In the genomic region with DNA sequence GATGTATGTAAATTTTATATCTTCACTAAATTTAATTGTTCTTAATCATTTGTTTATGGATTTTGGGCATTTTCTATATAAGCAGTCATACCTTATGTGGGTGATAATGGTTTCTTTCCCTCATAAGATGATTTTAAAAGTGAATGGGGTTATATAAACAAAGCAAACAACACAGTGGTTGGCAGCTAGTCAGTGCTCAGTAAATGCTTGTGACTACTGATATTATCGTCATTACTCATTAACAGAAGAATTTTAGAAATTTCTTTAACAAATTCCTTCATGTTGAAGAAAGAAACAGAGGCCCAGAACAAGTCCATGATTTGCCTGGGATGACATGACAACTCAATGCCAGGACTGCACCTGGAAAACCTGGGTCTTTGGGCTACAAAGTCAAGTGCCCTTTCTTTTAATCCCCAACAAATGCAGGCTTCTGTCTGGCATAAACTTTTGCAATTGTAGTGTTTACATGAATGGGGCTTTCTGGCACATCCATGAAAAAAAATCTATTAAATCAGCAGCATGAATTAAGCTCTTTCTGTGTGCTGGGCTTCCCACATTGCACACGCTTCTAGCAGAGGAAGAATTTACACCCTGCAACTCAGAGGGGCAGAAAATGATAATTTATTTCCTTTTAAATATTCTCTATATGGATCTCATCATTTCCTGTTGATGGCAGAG, we compare ENCODE assay signal across 8 cellular contexts.
A peak's percentile ranks its signal among the peaks of the same experiment; 100 is the strongest.
DNase-seq lines count a peak whose midpoint lies in the region; ATAC-seq and TF ChIP-seq lines count a peak whose summit lies in the region.
"Not testable (repeated sequence)": the region's sequence is repeated elsewhere in the genome, so short reads cannot be mapped to it uniquely, and the experiment has no call there.

No MANE protein-coding gene starts in this region.

- ATAC-seq in Panc1 (peak; percentile 78), foreskin keratinocyte (peak; percentile 49)

- not testable (repeated sequence) for H3K36me3 ChIP-seq in Panc1 (ENCODE audit: control insufficient read depth, insufficient read depth, low read length); thyroid gland

- in situ Hi-C loops in Panc1 (cut with HindIII; ENCODE audit: low pct_unique_long_range_greater_than_20kb, low sequenced_read_pairs); astrocyte of the cerebellum (cut with HindIII; ENCODE audit: low sequenced_read_pairs): not testable (repeated sequence)

- not testable (repeated sequence) for TF ChIP-seq CTCF in Panc1 (IDR thresholded peaks at IDR 0.05); astrocyte of the cerebellum (IDR thresholded peaks at IDR 0.05; ENCODE audit: low read depth, low read length, missing control alignments); epithelial cell of esophagus (IDR thresholded peaks at IDR 0.05; ENCODE audit: insufficient read depth, low read depth, low read length, missing control alignments); foreskin keratinocyte (conservative IDR thresholded peaks at IDR 0.05); thyroid gland (IDR thresholded peaks at IDR 0.05)

- 14 to 23% methylated on average over 1 of the region's 2 CpGs for WGBS in thyroid gland, 2 donors

- POLR2A ChIA-PET in Panc1 (lab: Charles Lee): not testable (repeated sequence)

- intact Hi-C loops in Panc1 (cut with micrococcal nuclease; ENCODE audit: unreplicated experiment); thyroid gland (cut with DNase I): not testable (repeated sequence)

- not testable (repeated sequence) for H3K4me3 ChIP-seq in Panc1 (ENCODE audit: low read depth in 2 of 2, low read length in 2 of 2); astrocyte of the cerebellum (ENCODE audit: low read depth, low read length); epithelial cell of esophagus (ENCODE audit: low read length); thyroid gland (replicated peaks in 1 of 3)

- DNase-seq in EH (ENCODE audit: low read depth): peak; percentile 91
- peak; percentile 39 for DNase-seq in HS-27A (ENCODE audit: low read depth)
- DNase-seq in Panc1 (ENCODE audit: low read depth, low spot score): not testable (repeated sequence)
- peak; percentile 57 for DNase-seq in astrocyte of the cerebellum (ENCODE audit: low read depth)
- DNase-seq in epithelial cell of esophagus (ENCODE audit: low read depth): peak; percentile 62
- DNase-seq in foreskin keratinocyte: peak; percentile 69 to 85
- DNase-seq in myocyte (ENCODE audit: low read depth): peak; percentile 6
- DNase-seq in thyroid gland: peak; percentile 35

- BruUV-seq in Panc1 (replicated peaks; lab: Mats Ljungman, UMichigan): not testable (repeated sequence)

- CTCF ChIA-PET in Panc1 (lab: Charles Lee): not testable (repeated sequence)

- not testable (repeated sequence) for H3K9me3 ChIP-seq in Panc1 (ENCODE audit: control insufficient read depth, insufficient read depth, low read depth, low read length); thyroid gland

- not testable (repeated sequence) for TF ChIP-seq POLR2A in thyroid gland (IDR thresholded peaks at IDR 0.05)

- H3K27me3 ChIP-seq in Panc1 (ENCODE audit: control insufficient read depth, insufficient read depth, low read length); foreskin keratinocyte; thyroid gland: not testable (repeated sequence)

- H3K4me1 ChIP-seq in Panc1 (ENCODE audit: control insufficient read depth, insufficient read depth, low read length); foreskin keratinocyte: not testable (repeated sequence)
- H3K4me1 ChIP-seq in thyroid gland: peaks cover 0 to 23% of the 10 kb centered on the region in 2 donors

- H3K27ac ChIP-seq in Panc1 (ENCODE audit: low read length); foreskin keratinocyte: not testable (repeated sequence)
- H3K27ac ChIP-seq in thyroid gland: peak overlapping the region; percentile 30 to 87 (median 85)
